ENCODE assay signal across 8 cellular contexts in genomic region chr12:6792522-6793201, GRCh38. TPM values are rescaled to one million over a fixed set of nuclear protein-coding genes. Genes with fewer than 3 reads are reported as not detected.
DNase-seq lines count a peak whose midpoint lies in the region; ATAC-seq and TF ChIP-seq lines count a peak whose summit lies in the region.

No MANE protein-coding gene starts in this region.

- intact Hi-C loops in CD8-positive, alpha-beta T cell (cut with DNase I, micrococcal nuclease): no loop called here

- DNase-seq in CD8-positive, alpha-beta T cell: peak in 6 of 7 experiments; percentile 18 to 70 (median 38)
- DNase-seq in NT2/D1 (ENCODE audit: low read depth, low spot score) (no peak), astrocyte of the spinal cord (ENCODE audit: low read depth, low spot score) (peak; percentile 9), DMS 273 treated with DMSO at 0.1 percent for 48 hours (lab: John Stamatoyannopoulos, UW) (no peak), NCI-H446 treated with DMSO at 0.1 percent for 48 hours (lab: John Stamatoyannopoulos, UW) (no peak), NCI-H524 (lab: John Stamatoyannopoulos, UW) (no peak)
- DNase-seq in effector CD8-positive, alpha-beta T cell (lab: John Stamatoyannopoulos, UW): no peak

- POLR2A ChIA-PET in CD8-positive, alpha-beta T cell (lab: Charles Lee): interaction anchor here (1.1 to 1.5 kb wide), 3 partner anchors 10 to 36 kb away, joined by 3 to 4 read pairs (median 3); partner anchors contain the start of genes P3H3 and PTMS

- H3K36me3 ChIP-seq in CD8-positive, alpha-beta T cell (ENCODE audit: insufficient read depth, low read length): no peaks in the 10 kb centered on the region
- no peaks in the 10 kb centered on the region for H3K36me3 ChIP-seq in NT2/D1 (ENCODE audit: insufficient read depth, insufficient read length, low read length)
- no peaks in the 10 kb centered on the region for H3K36me3 ChIP-seq in muscle layer of colon (ENCODE audit: insufficient read depth, low read length)

- peaks cover 27% of the 10 kb centered on the region for H3K4me1 ChIP-seq in CD8-positive, alpha-beta T cell (ENCODE audit: insufficient read depth, low read length)
- H3K4me1 ChIP-seq in NT2/D1 (ENCODE audit: insufficient read depth, insufficient read length) (peaks cover 24% of the 10 kb centered on the region), muscle layer of colon (ENCODE audit: insufficient read depth, low read length) (no peaks in the 10 kb centered on the region)

- no peaks in the 10 kb centered on the region for H3K36me3 Mint-ChIP-seq in CD8-positive, alpha-beta T cell

- peak overlapping the region; percentile 25 for H3K4me3 ChIP-seq in CD8-positive, alpha-beta T cell (ENCODE audit: low read depth, low read length)
- no peak overlapping the region for H3K4me3 ChIP-seq in NT2/D1 (ENCODE audit: insufficient read length, low read depth)
- no peak overlapping the region for H3K4me3 ChIP-seq in astrocyte of the spinal cord (ENCODE audit: low read depth, low read length)
- H3K4me3 ChIP-seq in muscle layer of colon (ENCODE audit: low read depth in 1 of 2, low read length in 2 of 2): no peak overlapping the region

- peak overlapping the region; percentile 42 for H3K4me3 Mint-ChIP-seq in CD8-positive, alpha-beta T cell

- TF ChIP-seq CTCF in CD8-positive, alpha-beta T cell (IDR thresholded peaks at IDR 0.05): no peak
- no peak for TF ChIP-seq CTCF in astrocyte of the spinal cord (IDR thresholded peaks at IDR 0.05; ENCODE audit: low read depth, low read length)

- peaks cover 33% of the 10 kb centered on the region for H3K4me1 Mint-ChIP-seq in CD8-positive, alpha-beta T cell (ENCODE audit: low read depth)

- ATAC-seq in CD8-positive, alpha-beta T cell: peak; percentile 93

- no peaks in the 10 kb centered on the region for H3K9me3 ChIP-seq in CD8-positive, alpha-beta T cell (ENCODE audit: low read length)
- H3K9me3 ChIP-seq in NT2/D1 (ENCODE audit: insufficient read depth, low read length) (no peaks in the 10 kb centered on the region), muscle layer of colon (ENCODE audit: low read length) (no peaks in the 10 kb centered on the region)

- in situ Hi-C loops in astrocyte of the spinal cord (cut with HindIII; ENCODE audit: low sequenced_read_pairs): no loop called here

- peak overlapping the region; percentile 6 for H3K9ac ChIP-seq in NT2/D1 (ENCODE audit: insufficient read length, low read depth)
- H3K9ac ChIP-seq in muscle layer of colon (ENCODE audit: low read length): no peak overlapping the region

- peaks cover 4% of the 10 kb centered on the region for H3K27me3 Mint-ChIP-seq in CD8-positive, alpha-beta T cell (ENCODE audit: low read depth)

- no peak overlapping the region for H3K27ac ChIP-seq in CD8-positive, alpha-beta T cell (ENCODE audit: low read depth, low read length)
- H3K27ac ChIP-seq in muscle layer of colon (ENCODE audit: low read depth, low read length): peak overlapping the region; percentile 44

- CTCF ChIA-PET in CD8-positive, alpha-beta T cell (lab: Charles Lee): interaction anchor here (0.6 to 2.9 kb wide), 11 partner anchors 10 to 188 kb away, joined by 3 to 13 read pairs (median 4); partner anchors contain the start of genes COPS7A, MLF2 and PTMS

- no peaks in the 10 kb centered on the region for H3K27me3 ChIP-seq in CD8-positive, alpha-beta T cell (ENCODE audit: insufficient read depth, low read length)
- H3K27me3 ChIP-seq in NT2/D1 (ENCODE audit: insufficient read depth, insufficient read length): no peaks in the 10 kb centered on the region
- no peaks in the 10 kb centered on the region for H3K27me3 ChIP-seq in muscle layer of colon (ENCODE audit: control insufficient read depth in 1 of 2, insufficient read depth in 2 of 2, low read length in 2 of 2)

- H3K9me3 Mint-ChIP-seq in CD8-positive, alpha-beta T cell: no peaks in the 10 kb centered on the region

- peak overlapping the region; percentile 22 for H3K27ac Mint-ChIP-seq in CD8-positive, alpha-beta T cell

RNA-seq across cellular contexts. Expression of gene CD4, which starts 3.3 kb away (rescaled TPM):
- under 1 TPM; 0.54 to 1.00 TPM for total RNA-seq in CD8-positive, alpha-beta T cell

RNA-seq across cellular contexts. Expression of gene LAG3, which starts 20.3 kb away (rescaled TPM):
- 1 to 10 TPM; 8.5 to 9.3 TPM for total RNA-seq in CD8-positive, alpha-beta T cell

RNA-seq across cellular contexts. Expression of gene PTMS, which starts 26.5 kb away (rescaled TPM):
- 1 to 10 TPM; 4.7 to 5.2 TPM for total RNA-seq in CD8-positive, alpha-beta T cell

RNA-seq across cellular contexts. Expression of gene GPR162, which starts 29.0 kb away (rescaled TPM):
- not detected for total RNA-seq in CD8-positive, alpha-beta T cell

RNA-seq across cellular contexts. Expression of gene P3H3, which starts 35.5 kb away (rescaled TPM):
- total RNA-seq in CD8-positive, alpha-beta T cell: 1 to 10 TPM; 3.4 to 4.9 TPM

Comparison
In these comparisons a context has a peak if more than half of its experiments do, and no peak if none do; other contexts are left out.
1. DNase-seq: peak in CD8-positive, alpha-beta T cell (6 of 7) and astrocyte of the spinal cord (single experiment); none in NT2/D1 (single experiment), DMS 273 treated with DMSO at 0.1 percent for 48 hours (single experiment), NCI-H446 treated with DMSO at 0.1 percent for 48 hours (single experiment), NCI-H524 (0 of 2) and effector CD8-positive, alpha-beta T cell (single experiment).